ENCODE assay signal across 16 cellular contexts in the genomic region with DNA sequence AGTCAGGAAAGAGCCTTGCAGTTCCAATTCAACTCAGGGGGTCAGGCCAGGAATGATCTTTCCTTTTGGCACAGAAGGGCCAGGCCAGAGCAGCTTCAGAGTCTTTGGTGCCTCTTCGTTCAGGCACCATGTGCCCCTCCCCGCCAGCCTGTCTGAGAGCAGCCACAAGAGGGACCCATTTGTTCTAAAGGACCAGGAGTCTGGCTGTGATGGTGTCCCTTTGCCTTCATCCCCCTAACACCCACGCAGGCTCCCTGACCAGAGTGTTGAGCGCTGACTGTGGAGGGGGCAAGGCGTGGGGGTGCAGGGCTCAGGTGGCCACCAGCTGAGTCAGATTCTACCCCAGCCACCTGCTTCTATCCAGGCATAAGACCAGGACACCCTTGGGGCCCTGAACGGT.
DNase-seq lines count a peak whose midpoint lies in the region; ATAC-seq, FAIRE-seq and TF ChIP-seq lines count a peak whose summit lies in the region.
"Had no signal": no experiment of that assay in that cellular context is flagged by ENCODE, and none has a peak within 500 bp of the region (broad histone marks: within the 10 kb centered on the region; RNA-seq: fewer than 3 reads in every experiment).

No MANE protein-coding gene starts in this region.

- no peak for TF ChIP-seq POLR2A in A549 (IDR thresholded peaks at IDR 0.05; ENCODE audit: low read length)
- TF ChIP-seq POLR2A in gastrocnemius medialis (IDR thresholded peaks at IDR 0.05), result no peak

- FAIRE-seq in A549 (lab: Jason Lieb, UNC), result no peak
- FAIRE-seq: endometrium, GM18507, islet of Langerhans had no signal

- TF ChIP-seq EP300 in A549 (IDR thresholded peaks at IDR 0.05), result no peak

- 46% methylated on average over 6 of the region's 6 CpGs for WGBS in A549 (ENCODE audit: missing lambda C conversion rate)

- H3K4me3 ChIP-seq in A549 (no peak overlapping the region), OCI-LY3 (ENCODE audit: low read length) (no peak overlapping the region), epithelial cell of esophagus (ENCODE audit: low read length) (no peak overlapping the region), gastrocnemius medialis (no peak overlapping the region)
- H3K4me3 ChIP-seq: BLaER1 treated with 17β-estradiol and CSF1 and Interleukin-3, amounts not matched to agents 10 nM and 100 nM had no signal

- CTCF ChIA-PET in A549 (lab: Yijun Ruan, JAX), result interaction anchor here (0.7 to 1.4 kb wide), 5 partner anchors 8 to 42 kb away, joined by 3 to 7 read pairs (median 3); no protein-coding TSS in a partner anchor

- POLR2A ChIA-PET in A549 (lab: Yijun Ruan, JAX), result no interaction called here

- H2AFZ ChIP-seq in OCI-LY3 (ENCODE audit: low read depth, low read length), result no peak overlapping the region

- H3K27me3 ChIP-seq in OCI-LY3 (ENCODE audit: low read depth, low read length) (peaks cover 73% of the 10 kb centered on the region), gastrocnemius medialis (no peaks in the 10 kb centered on the region)
- H3K27me3 ChIP-seq: BLaER1 treated with 17β-estradiol and CSF1 and Interleukin-3, amounts not matched to agents 10 nM and 100 nM had no signal

- no peaks in the 10 kb centered on the region for H3K79me2 ChIP-seq in OCI-LY3 (ENCODE audit: low read length)

- H3K4me2 ChIP-seq in A549 (no peak overlapping the region), OCI-LY3 (ENCODE audit: low read length) (no peak overlapping the region)
- H3K4me2 ChIP-seq: BLaER1 treated with 17β-estradiol and CSF1 and Interleukin-3, amounts not matched to agents 10 nM and 100 nM had no signal

- TF ChIP-seq CTCF in A549 (IDR thresholded peaks at IDR 0.05), result no peak
- peak; percentile 49 for TF ChIP-seq CTCF in GM13977 (IDR thresholded peaks at IDR 0.05; ENCODE audit: extremely low read depth, insufficient read depth, missing control alignments)
- TF ChIP-seq CTCF in OCI-LY3 (IDR thresholded peaks at IDR 0.05; ENCODE audit: low read depth, low read length), result peak; percentile 45
- TF ChIP-seq CTCF in epithelial cell of esophagus (IDR thresholded peaks at IDR 0.05; ENCODE audit: insufficient read depth, low read depth, low read length, missing control alignments), result peak; percentile 12
- TF ChIP-seq CTCF in gastrocnemius medialis (IDR thresholded peaks at IDR 0.05 in 4 of 5, conservative IDR thresholded peaks at IDR 0.05 in 1 of 5), result no peak

- H3K9me3 ChIP-seq in A549 (peaks cover 7% of the 10 kb centered on the region; the same call in 2 of the 3 replicates), OCI-LY3 (ENCODE audit: insufficient read depth, low read length) (no peaks in the 10 kb centered on the region), gastrocnemius medialis (no peaks in the 10 kb centered on the region)

- in situ Hi-C loops in GM13977 (cut with MboI; ENCODE audit: low pct_unique_long_range_greater_than_20kb, low sequenced_read_pairs, unreplicated experiment) (no loop called here), gastrocnemius medialis (cut with MboI; ENCODE audit: low sequenced_read_pairs in 4 of 4) (no loop called here)

- no peaks in the 10 kb centered on the region for H3K36me3 ChIP-seq in OCI-LY3 (replicated peaks; ENCODE audit: low read depth, low read length)
- H3K36me3 ChIP-seq in gastrocnemius medialis, result no peaks in the 10 kb centered on the region
- H3K36me3 ChIP-seq: BLaER1 treated with 17β-estradiol and CSF1 and Interleukin-3, amounts not matched to agents 10 nM and 100 nM had no signal

- TF ChIP-seq RAD21 in A549 (conservative IDR thresholded peaks at IDR 0.05 in 1 of 2, IDR thresholded peaks at IDR 0.05 in 1 of 2), result peak in 1 of 2 experiments; percentile 13; a peak in 1 of 5 replicates

- no peak overlapping the region for H3K27ac ChIP-seq in A549
- no peak overlapping the region for H3K27ac ChIP-seq in OCI-LY3 (ENCODE audit: low read length)
- H3K27ac ChIP-seq in gastrocnemius medialis, result no peak overlapping the region
- H3K27ac ChIP-seq: BLaER1 treated with 17β-estradiol and CSF1 and Interleukin-3, amounts not matched to agents 10 nM and 100 nM had no signal

- ATAC-seq in A549 (peak; percentile 58 to 83), gastrocnemius medialis (no peak)
- ATAC-seq: activated naive CD4-positive, alpha-beta T cell treated with anti-CD3 and anti-CD28 coated beads, Interleukin-2, amount 50 U/mL, for 72 hours had no signal

- DNase-seq in A549 (ENCODE audit: low read depth in 1 of 2, low spot score in 1 of 2) (peak in 1 of 2 experiments; percentile 18), GM13977 (ENCODE audit: low spot score) (peak; percentile 33), epithelial cell of esophagus (ENCODE audit: low read depth) (no peak), gastrocnemius medialis (no peak), NCI-H1436 (lab: John Stamatoyannopoulos, UW) (no peak), NCI-H774 (lab: John Stamatoyannopoulos, UW) (no peak), NCI-H128 (lab: John Stamatoyannopoulos, UW; ENCODE audit: unreplicated experiment) (no peak)
- DNase-seq: activated CD4-positive, alpha-beta T cell treated with anti-CD3 and anti-CD28 coated beads, Interleukin-2, amount 50 U/mL, for 4 hours; NCI-H1105 treated with DMSO at 0.1 percent for 48 hours; occipital lobe had no signal

- no peaks in the 10 kb centered on the region for H4K20me1 ChIP-seq in OCI-LY3 (ENCODE audit: insufficient read depth, low read length)
- H4K20me1 ChIP-seq: BLaER1 treated with 17β-estradiol and CSF1 and Interleukin-3, amounts not matched to agents 10 nM and 100 nM had no signal

- H3K9ac ChIP-seq in OCI-LY3 (ENCODE audit: low read length), result no peak overlapping the region
- H3K9ac ChIP-seq: BLaER1 treated with 17β-estradiol and CSF1 and Interleukin-3, amounts not matched to agents 10 nM and 100 nM had no signal

- intact Hi-C loops in gastrocnemius medialis (cut with DNase I; ENCODE audit: low total_unique reads), result no loop called here

- H3K4me1 ChIP-seq in A549, result no peaks in the 10 kb centered on the region
- peaks cover 6% of the 10 kb centered on the region for H3K4me1 ChIP-seq in OCI-LY3 (ENCODE audit: low read length)
- H3K4me1 ChIP-seq in gastrocnemius medialis, result no peaks in the 10 kb centered on the region

TF ChIP-seq in A549, 52 proteins besides CTCF, POLR2A, EP300 and RAD21:
- TF ChIP-seq POLR2AphosphoS2 (conservative IDR thresholded peaks at IDR 0.05; ENCODE audit: low read length) (no peak), FOXS1 (CRISPR knock-in tag; IDR thresholded peaks at IDR 0.05) (no peak), EHMT2 (IDR thresholded peaks at IDR 0.05; ENCODE audit: low read depth) (no peak), MYC (IDR thresholded peaks at IDR 0.05; ENCODE audit: borderline replicate concordance, low read length) (no peak), HOXB13 (CRISPR knock-in tag; IDR thresholded peaks at IDR 0.05; ENCODE audit: low read depth) (no peak), RARB (CRISPR knock-in tag; IDR thresholded peaks at IDR 0.05) (no peak), TFCP2L1 (CRISPR knock-in tag; IDR thresholded peaks at IDR 0.05) (no peak), ESRRA (IDR thresholded peaks at IDR 0.05; ENCODE audit: borderline replicate concordance, low read length) (no peak), NR3C1 (IDR thresholded peaks at IDR 0.05) (no peak), FOSL2 (IDR thresholded peaks at IDR 0.05) (no peak), FOSL2 (CRISPR knock-in tag; IDR thresholded peaks at IDR 0.05) (no peak), CBX2 (IDR thresholded peaks at IDR 0.05; ENCODE audit: borderline replicate concordance, low read depth) (no peak), CEBPB (IDR thresholded peaks at IDR 0.05) (no peak), EHF (CRISPR knock-in tag; IDR thresholded peaks at IDR 0.05) (no peak), NPAS2 (CRISPR knock-in tag; IDR thresholded peaks at IDR 0.05; ENCODE audit: borderline replicate concordance) (no peak), HOXB5 (CRISPR knock-in tag; IDR thresholded peaks at IDR 0.05) (no peak), ZSCAN20 (CRISPR knock-in tag; IDR thresholded peaks at IDR 0.05) (no peak), HDAC2 (IDR thresholded peaks at IDR 0.05) (no peak)
- TF ChIP-seq, protein P1, sequence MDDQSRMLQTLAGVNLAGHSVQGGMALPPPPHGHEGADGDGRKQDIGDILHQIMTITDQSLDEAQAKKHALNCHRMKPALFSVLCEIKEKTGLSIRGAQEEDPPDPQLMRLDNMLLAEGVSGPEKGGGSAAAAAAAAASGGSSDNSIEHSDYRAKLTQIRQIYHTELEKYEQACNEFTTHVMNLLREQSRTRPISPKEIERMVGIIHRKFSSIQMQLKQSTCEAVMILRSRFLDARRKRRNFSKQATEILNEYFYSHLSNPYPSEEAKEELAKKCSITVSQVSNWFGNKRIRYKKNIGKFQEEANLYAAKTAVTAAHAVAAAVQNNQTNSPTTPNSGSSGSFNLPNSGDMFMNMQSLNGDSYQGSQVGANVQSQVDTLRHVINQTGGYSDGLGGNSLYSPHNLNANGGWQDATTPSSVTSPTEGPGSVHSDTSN (IDR thresholded peaks at IDR 0.05), result no peak
- TF ChIP-seq, protein P2, sequence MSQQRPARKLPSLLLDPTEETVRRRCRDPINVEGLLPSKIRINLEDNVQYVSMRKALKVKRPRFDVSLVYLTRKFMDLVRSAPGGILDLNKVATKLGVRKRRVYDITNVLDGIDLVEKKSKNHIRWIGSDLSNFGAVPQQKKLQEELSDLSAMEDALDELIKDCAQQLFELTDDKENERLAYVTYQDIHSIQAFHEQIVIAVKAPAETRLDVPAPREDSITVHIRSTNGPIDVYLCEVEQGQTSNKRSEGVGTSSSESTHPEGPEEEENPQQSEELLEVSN (IDR thresholded peaks at IDR 0.05; ENCODE audit: borderline replicate concordance, low read depth), result no peak
- TF ChIP-seq, protein P3, sequence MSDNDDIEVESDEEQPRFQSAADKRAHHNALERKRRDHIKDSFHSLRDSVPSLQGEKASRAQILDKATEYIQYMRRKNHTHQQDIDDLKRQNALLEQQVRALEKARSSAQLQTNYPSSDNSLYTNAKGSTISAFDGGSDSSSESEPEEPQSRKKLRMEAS (IDR thresholded peaks at IDR 0.05), result no peak

Comparison
In these comparisons a context has a peak if more than half of its experiments do, and no peak if none do; other contexts are left out.
1. ATAC-seq: peak in A549 (2 of 2); none in gastrocnemius medialis (0 of 2).
2. CTCF ChIP-seq: peak in GM13977 (single experiment), OCI-LY3 (single experiment) and epithelial cell of esophagus (single experiment); none in A549 (single experiment) and gastrocnemius medialis (0 of 5).